Comparison of ENCODE assay signal across 1 cellular context in genomic region chr11:66344550-66345315, GRCh38.
TF ChIP-seq lines count a peak whose summit lies in the region.

TSS of gene BRMS1 (minus strand) at chr11:66345104. CDS start at chr11:66342234, 2,870 bp downstream.

TF ChIP-seq in HepG2, 621 proteins besides CTCF, POLR2A, EP300 and RAD21 (continued from another document and continues in another):
- TF ChIP-seq NFAT5 (CRISPR knock-in tag; IDR thresholded peaks at IDR 0.05) = no peak
- TF ChIP-seq GZF1 (CRISPR knock-in tag; IDR thresholded peaks at IDR 0.05) = peak; percentile 68; the same call in 1 of the 2 replicates
- TF ChIP-seq POLR2AphosphoS5 (IDR thresholded peaks at IDR 0.05; ENCODE audit: low read depth, low read length) = peak; percentile 79
- no peak for TF ChIP-seq ZUFSP (CRISPR knock-in tag; IDR thresholded peaks at IDR 0.05; ENCODE audit: borderline replicate concordance)
- TF ChIP-seq FOXK2 (IDR thresholded peaks at IDR 0.05) = 0 out of 2 replicates have a peak, but pooled peaks have one; percentile 18
- no peak for TF ChIP-seq ZNF383 (CRISPR knock-in tag; IDR thresholded peaks at IDR 0.05; ENCODE audit: borderline replicate concordance)
- TF ChIP-seq RNF219 (CRISPR knock-in tag; IDR thresholded peaks at IDR 0.05) = no peak
- TF ChIP-seq RERE (CRISPR knock-in tag; IDR thresholded peaks at IDR 0.05; ENCODE audit: low read depth) = no peak
- TF ChIP-seq ZBTB44 (CRISPR knock-in tag; IDR thresholded peaks at IDR 0.05) = no peak; the same call in 1 of the 2 replicates
- TF ChIP-seq ZNF3 (CRISPR knock-in tag; IDR thresholded peaks at IDR 0.05) = no peak
- TF ChIP-seq NFIC (IDR thresholded peaks at IDR 0.05; ENCODE audit: low read length) = no peak
- TF ChIP-seq ZNF879 (CRISPR knock-in tag; IDR thresholded peaks at IDR 0.05) = no peak
- peak; percentile 74; the same call in 1 of the 2 replicates for TF ChIP-seq HNF1B (CRISPR knock-in tag; IDR thresholded peaks at IDR 0.05)
- no peak for TF ChIP-seq ZNF646 (CRISPR knock-in tag; IDR thresholded peaks at IDR 0.05)
- TF ChIP-seq ONECUT2 (CRISPR knock-in tag; IDR thresholded peaks at IDR 0.05) = no peak
- peak; percentile 59 for TF ChIP-seq MXD4 (CRISPR knock-in tag; IDR thresholded peaks at IDR 0.05)
- TF ChIP-seq SP1 (IDR thresholded peaks at IDR 0.05) = no peak
- TF ChIP-seq SP1 (CRISPR knock-in tag; IDR thresholded peaks at IDR 0.05) = peak; percentile 57
- TF ChIP-seq HOXA7 (CRISPR knock-in tag; IDR thresholded peaks at IDR 0.05) = no peak
- no peak for TF ChIP-seq ATF5 (CRISPR knock-in tag; IDR thresholded peaks at IDR 0.05; ENCODE audit: low read depth)
- TF ChIP-seq ZNF547 (CRISPR knock-in tag; IDR thresholded peaks at IDR 0.05) = no peak
- TF ChIP-seq MXD1 (CRISPR knock-in tag; IDR thresholded peaks at IDR 0.05) = no peak
- TF ChIP-seq SOX5 (CRISPR knock-in tag; IDR thresholded peaks at IDR 0.05; ENCODE audit: borderline replicate concordance) = peak; percentile 56; the same call in 1 of the 2 replicates
- no peak for TF ChIP-seq ISX (CRISPR knock-in tag; conservative IDR thresholded peaks at IDR 0.05)
- no peak for TF ChIP-seq SCMH1 (CRISPR knock-in tag; IDR thresholded peaks at IDR 0.05; ENCODE audit: borderline replicate concordance)
- TF ChIP-seq TCF7 (IDR thresholded peaks at IDR 0.05; ENCODE audit: low read depth) = no peak
- no peak for TF ChIP-seq IRX3 (CRISPR knock-in tag; IDR thresholded peaks at IDR 0.05; ENCODE audit: borderline replicate concordance, low read depth)
- TF ChIP-seq MTA3 (CRISPR knock-in tag; IDR thresholded peaks at IDR 0.05) = no peak
- TF ChIP-seq HDAC6 (IDR thresholded peaks at IDR 0.05; ENCODE audit: low read depth, low read length) = no peak
